2 cellular contexts compared by ENCODE assay signal in the genomic region with DNA sequence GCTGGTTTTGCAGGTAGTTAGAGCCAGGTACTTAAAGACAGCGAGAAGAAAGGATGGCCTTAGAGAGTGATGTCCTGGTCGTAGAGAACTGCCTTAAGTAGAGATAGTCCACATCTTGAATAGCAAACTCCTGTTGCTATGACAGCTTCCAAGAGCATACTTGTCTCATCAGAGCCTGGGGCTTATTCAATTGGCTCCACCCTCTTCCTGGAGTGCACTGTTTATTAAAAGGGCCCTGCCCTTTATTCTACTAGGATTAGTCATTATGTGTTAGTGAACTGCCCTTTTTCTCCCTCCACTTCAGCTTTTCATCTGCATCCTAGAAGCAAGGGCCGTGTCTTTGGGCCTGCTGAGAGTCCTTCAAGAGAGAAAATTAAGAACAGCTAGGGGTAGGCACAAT.
TF ChIP-seq lines count a peak whose summit lies in the region.

No MANE protein-coding gene starts in this region.

TF ChIP-seq in SK-N-SH treated with all-trans-retinoic acid at 6 μM for 48 hours, 23 proteins besides CTCF, POLR2A, EP300 and RAD21 (continued from another document):
- TF ChIP-seq TSHZ2 (CRISPR knock-in tag; IDR thresholded peaks at IDR 0.05) (no peak), RARB (CRISPR knock-in tag; IDR thresholded peaks at IDR 0.05) (no peak), SNAI2 (CRISPR knock-in tag; IDR thresholded peaks at IDR 0.05) (no peak), ZNF565 (CRISPR knock-in tag; conservative IDR thresholded peaks at IDR 0.05; ENCODE audit: low read depth) (no peak), ZNF8 (CRISPR knock-in tag; IDR thresholded peaks at IDR 0.05) (no peak), PPARA (CRISPR knock-in tag; IDR thresholded peaks at IDR 0.05; ENCODE audit: borderline replicate concordance) (no peak), ISL1 (CRISPR knock-in tag; IDR thresholded peaks at IDR 0.05) (no peak), OSR1 (CRISPR knock-in tag; IDR thresholded peaks at IDR 0.05) (no peak), BACH2 (CRISPR knock-in tag; IDR thresholded peaks at IDR 0.05; ENCODE audit: borderline replicate concordance) (no peak), TCF4 (CRISPR knock-in tag; IDR thresholded peaks at IDR 0.05; ENCODE audit: borderline replicate concordance) (no peak), PATZ1 (CRISPR knock-in tag; IDR thresholded peaks at IDR 0.05; ENCODE audit: borderline replicate concordance) (no peak)
- TF ChIP-seq, protein P1, sequence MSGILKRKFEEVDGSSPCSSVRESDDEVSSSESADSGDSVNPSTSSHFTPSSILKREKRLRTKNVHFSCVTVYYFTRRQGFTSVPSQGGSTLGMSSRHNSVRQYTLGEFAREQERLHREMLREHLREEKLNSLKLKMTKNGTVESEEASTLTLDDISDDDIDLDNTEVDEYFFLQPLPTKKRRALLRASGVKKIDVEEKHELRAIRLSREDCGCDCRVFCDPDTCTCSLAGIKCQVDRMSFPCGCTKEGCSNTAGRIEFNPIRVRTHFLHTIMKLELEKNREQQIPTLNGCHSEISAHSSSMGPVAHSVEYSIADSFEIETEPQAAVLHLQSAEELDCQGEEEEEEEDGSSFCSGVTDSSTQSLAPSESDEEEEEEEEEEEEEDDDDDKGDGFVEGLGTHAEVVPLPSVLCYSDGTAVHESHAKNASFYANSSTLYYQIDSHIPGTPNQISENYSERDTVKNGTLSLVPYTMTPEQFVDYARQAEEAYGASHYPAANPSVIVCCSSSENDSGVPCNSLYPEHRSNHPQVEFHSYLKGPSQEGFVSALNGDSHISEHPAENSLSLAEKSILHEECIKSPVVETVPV (CRISPR knock-in tag; IDR thresholded peaks at IDR 0.05) = no peak
- TF ChIP-seq, protein P2, sequence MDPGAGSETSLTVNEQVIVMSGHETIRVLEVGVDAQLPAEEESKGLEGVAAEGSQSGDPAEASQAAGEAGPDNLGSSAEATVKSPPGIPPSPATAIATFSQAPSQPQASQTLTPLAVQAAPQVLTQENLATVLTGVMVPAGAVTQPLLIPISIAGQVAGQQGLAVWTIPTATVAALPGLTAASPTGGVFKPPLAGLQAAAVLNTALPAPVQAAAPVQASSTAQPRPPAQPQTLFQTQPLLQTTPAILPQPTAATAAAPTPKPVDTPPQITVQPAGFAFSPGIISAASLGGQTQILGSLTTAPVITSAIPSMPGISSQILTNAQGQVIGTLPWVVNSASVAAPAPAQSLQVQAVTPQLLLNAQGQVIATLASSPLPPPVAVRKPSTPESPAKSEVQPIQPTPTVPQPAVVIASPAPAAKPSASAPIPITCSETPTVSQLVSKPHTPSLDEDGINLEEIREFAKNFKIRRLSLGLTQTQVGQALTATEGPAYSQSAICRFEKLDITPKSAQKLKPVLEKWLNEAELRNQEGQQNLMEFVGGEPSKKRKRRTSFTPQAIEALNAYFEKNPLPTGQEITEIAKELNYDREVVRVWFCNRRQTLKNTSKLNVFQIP (CRISPR knock-in tag; IDR thresholded peaks at IDR 0.05; ENCODE audit: borderline replicate concordance, low read depth) = no peak

TF ChIP-seq in SK-N-SH, 30 proteins besides CTCF, POLR2A, EP300 and RAD21 (continued from another document):
- TF ChIP-seq PBX3 (IDR thresholded peaks at IDR 0.05) (no peak), YY1 (IDR thresholded peaks at IDR 0.05; ENCODE audit: low read depth) (no peak), GATA2 (CRISPR knock-in tag; IDR thresholded peaks at IDR 0.05) (no peak), NRF1 (IDR thresholded peaks at IDR 0.05; ENCODE audit: low read depth, low read length) (no peak), JUND (IDR thresholded peaks at IDR 0.05) (no peak), FOSL2 (IDR thresholded peaks at IDR 0.05; ENCODE audit: borderline replicate concordance, low read depth) (no peak), RCOR1 (IDR thresholded peaks at IDR 0.05; ENCODE audit: low read length) (no peak), CHD2 (IDR thresholded peaks at IDR 0.05; ENCODE audit: low read length, partially characterized antibody) (no peak), MXI1 (IDR thresholded peaks at IDR 0.05; ENCODE audit: low read depth, low read length) (no peak), SIN3A (IDR thresholded peaks at IDR 0.05; ENCODE audit: borderline replicate concordance, low read depth, low read length) (no peak), FOXJ3 (CRISPR knock-in tag; IDR thresholded peaks at IDR 0.05) (no peak), ELF1 (IDR thresholded peaks at IDR 0.05) (no peak), RFX5 (IDR thresholded peaks at IDR 0.05; ENCODE audit: low read length) (no peak)
